ENCODE assay signal across 31 cellular contexts in genomic region chr20:14859627-14860026, GRCh38.
DNase-seq lines count a peak whose midpoint lies in the region; ATAC-seq, FAIRE-seq and TF ChIP-seq lines count a peak whose summit lies in the region.
"Had no signal": no experiment of that assay in that cellular context is flagged by ENCODE, and none has a peak within 500 bp of the region (broad histone marks: within the 10 kb centered on the region; RNA-seq: fewer than 3 reads in every experiment).

No MANE protein-coding gene starts in this region.

- RAD21 ChIA-PET in GM12878 (lab: Charles Lee; ENCODE audit: unreplicated experiment): no interaction called here

- H4K20me1 ChIP-seq in KMS-11 (ENCODE audit: insufficient read depth) (no peaks in the 10 kb centered on the region), GM12878 (ENCODE audit: control insufficient read depth, insufficient read depth) (no peaks in the 10 kb centered on the region)
- H4K20me1 ChIP-seq: BLaER1; BLaER1 treated with 17β-estradiol and CSF1 and Interleukin-3, amounts not matched to agents 10 nM and 100 nM had no signal

- SMC1A ChIA-PET in GM12878 (lab: Charles Lee; ENCODE audit: uncharacterized antibody, unreplicated experiment): interaction anchor here (1.1 kb wide), 1 partner anchor 24 kb away, joined by 3 read pairs; no protein-coding TSS in a partner anchor

- CTCF ChIA-PET in A549 (lab: Yijun Ruan, JAX): no interaction called here
- CTCF ChIA-PET in GM12878 (lab: Yijun Ruan, JAX): no interaction called here
- CTCF ChIA-PET in activated CD4-positive, alpha-beta memory T cell treated with anti-CD3 and anti-CD28 coated beads, Interleukin-2, amount 10 ng/mL, durations not matched to agents 7 days and 5 days (lab: Charles Lee): no interaction called here

- POLR2A ChIA-PET in A549 (lab: Yijun Ruan, JAX): no interaction called here
- POLR2A ChIA-PET in GM12878 (lab: Charles Lee): no interaction called here
- POLR2A ChIA-PET in activated CD4-positive, alpha-beta memory T cell treated with anti-CD3 and anti-CD28 coated beads, Interleukin-2, amount 10 ng/mL, durations not matched to agents 7 days and 5 days (lab: Charles Lee): no interaction called here

- no peak overlapping the region for H2AFZ ChIP-seq in KMS-11 (ENCODE audit: low read depth)
- no peak overlapping the region for H2AFZ ChIP-seq in GM12878 (ENCODE audit: control insufficient read depth, low read depth, low read length)

- no peak for FAIRE-seq in A549 (lab: Jason Lieb, UNC)
- no peak for FAIRE-seq in GM12878 (lab: Jason Lieb, UNC)
- FAIRE-seq: A204.1, D721Med, G401.6 had no signal

- H3K27me3 ChIP-seq in KMS-11 (ENCODE audit: insufficient read depth, low read depth) (no peaks in the 10 kb centered on the region), GM12878 (replicated peaks in 1 of 2; ENCODE audit: control insufficient read depth in 2 of 2, insufficient read depth in 2 of 2, low read length in 1 of 2) (no peaks in the 10 kb centered on the region)
- H3K27me3 ChIP-seq: BE2C; BLaER1; BLaER1 treated with 17β-estradiol and CSF1 and Interleukin-3, amounts not matched to agents 10 nM and 100 nM had no signal

- H3K27ac Mint-ChIP-seq in activated CD4-positive, alpha-beta memory T cell treated with anti-CD3 and anti-CD28 coated beads, Interleukin-2, amount 10 ng/mL, durations not matched to agents 7 days and 5 days: no peak overlapping the region
- H3K27ac Mint-ChIP-seq: B cell; CD14-positive monocyte; CD4-positive, alpha-beta memory T cell; CD4-positive, alpha-beta T cell; CD4-positive, CD25-positive, alpha-beta regulatory T cell; CD8-positive, alpha-beta T cell had no signal

- H3K9me3 Mint-ChIP-seq in activated CD4-positive, alpha-beta memory T cell treated with anti-CD3 and anti-CD28 coated beads, Interleukin-2, amount 10 ng/mL, durations not matched to agents 7 days and 5 days: no peaks in the 10 kb centered on the region
- H3K9me3 Mint-ChIP-seq: CD4-positive, alpha-beta T cell; CD8-positive, alpha-beta T cell had no signal

- in situ Hi-C loops in GM12878 (cut with MboI): no loop called here

- H3K4me3 ChIP-seq in A549 (no peak overlapping the region), KMS-11 (IDR thresholded peaks at IDR 0.05; ENCODE audit: insufficient read depth, low read depth, low read length) (no peak overlapping the region), GM12878 (no peak overlapping the region)
- H3K4me3 ChIP-seq: BLaER1; BLaER1 treated with 17β-estradiol and CSF1 and Interleukin-3, amounts not matched to agents 10 nM and 100 nM had no signal

- H3K4me1 Mint-ChIP-seq in activated CD4-positive, alpha-beta memory T cell treated with anti-CD3 and anti-CD28 coated beads, Interleukin-2, amount 10 ng/mL, durations not matched to agents 7 days and 5 days: no peaks in the 10 kb centered on the region
- H3K4me1 Mint-ChIP-seq: CD14-positive monocyte; CD4-positive, alpha-beta memory T cell; CD4-positive, CD25-positive, alpha-beta regulatory T cell; CD8-positive, alpha-beta memory T cell had no signal

- no peaks in the 10 kb centered on the region for H3K9me3 ChIP-seq in A549
- no peaks in the 10 kb centered on the region; the same call in 2 of the 3 replicates for H3K9me3 ChIP-seq in GM12878 (replicated peaks; ENCODE audit: control insufficient read depth, insufficient read depth, low read length)
- H3K9me3 ChIP-seq: BE2C; BLaER1; BLaER1 treated with 17β-estradiol and CSF1 and Interleukin-3, amounts not matched to agents 10 nM and 100 nM; Caco-2 had no signal

- no peak for ATAC-seq in A549
- ATAC-seq in GM12878: peak; percentile 61
- ATAC-seq in GM19395 (IDR thresholded peaks at IDR 0.05; ENCODE audit: unreplicated experiment): no peak

- TF ChIP-seq RAD21 in A549 (conservative IDR thresholded peaks at IDR 0.05 in 1 of 2, IDR thresholded peaks at IDR 0.05 in 1 of 2): no peak
- TF ChIP-seq RAD21 in GM12878 (IDR thresholded peaks at IDR 0.05; ENCODE audit: insufficient read depth, low read depth, low read length): no peak

- peak overlapping the region; percentile 62 for H3K27ac ChIP-seq in 22Rv1
- H3K27ac ChIP-seq in A549: peak overlapping the region; percentile 52 to 64; a peak in 4 of 6 replicates
- H3K27ac ChIP-seq in KMS-11: peak overlapping the region; percentile 34; the same call in 1 of the 2 replicates
- no peak overlapping the region for H3K27ac ChIP-seq in GM12878 (ENCODE audit: control insufficient read depth, insufficient read depth)
- H3K27ac ChIP-seq: BLaER1; BLaER1 treated with 17β-estradiol and CSF1 and Interleukin-3, amounts not matched to agents 10 nM and 100 nM; C4-2B had no signal

- no peak overlapping the region for H3K4me3 Mint-ChIP-seq in activated CD4-positive, alpha-beta memory T cell treated with anti-CD3 and anti-CD28 coated beads, Interleukin-2, amount 10 ng/mL, durations not matched to agents 7 days and 5 days
- H3K4me3 Mint-ChIP-seq: B cell; CD14-positive monocyte; CD4-positive, alpha-beta memory T cell; CD4-positive, alpha-beta T cell; CD4-positive, CD25-positive, alpha-beta regulatory T cell; CD8-positive, alpha-beta T cell had no signal

- DNase-seq in A549 (ENCODE audit: low read depth in 1 of 2, low spot score in 1 of 2) (no peak), GM12878 (ENCODE audit: low read depth, low spot score) (no peak), AML-193 (lab: John Stamatoyannopoulos, UW) (no peak), kidney tubule cell (ENCODE audit: low spot score) (no peak)
- no peak for DNase-seq in activated CD4-positive, alpha-beta memory T cell treated with anti-CD3 and anti-CD28 coated beads, Interleukin-2, amount 10 ng/mL, durations not matched to agents 7 days and 5 days
- DNase-seq: 8988T; ACHN; Calu3; CD4-positive, alpha-beta memory T cell; CD4-positive, alpha-beta T cell; CD4-positive, CD25-positive, alpha-beta regulatory T cell; CD8-positive, alpha-beta memory T cell; CD8-positive, alpha-beta T cell; DMS 273 treated with DMSO at 0.1 percent for 48 hours; DMS79; DMS79 treated with DMSO at 0.1 percent for 48 hours; DND-41; EL had no signal

- H3K36me3 ChIP-seq in KMS-11 (ENCODE audit: insufficient read depth): no peaks in the 10 kb centered on the region
- H3K36me3 ChIP-seq in GM12878 (ENCODE audit: control insufficient read depth in 2 of 2, insufficient read depth in 2 of 2, low read length in 1 of 2): no peaks in the 10 kb centered on the region
- H3K36me3 ChIP-seq: BE2C; BLaER1; BLaER1 treated with 17β-estradiol and CSF1 and Interleukin-3, amounts not matched to agents 10 nM and 100 nM had no signal

- no peak for TF ChIP-seq CTCF in 22Rv1 (IDR thresholded peaks at IDR 0.05)
- TF ChIP-seq CTCF in A549 (IDR thresholded peaks at IDR 0.05): no peak
- TF ChIP-seq CTCF in KMS-11 (conservative IDR thresholded peaks at IDR 0.05; ENCODE audit: low read depth, low read length): no peak
- no peak for TF ChIP-seq CTCF in GM12878 (IDR thresholded peaks at IDR 0.05 in 2 of 3, conservative IDR thresholded peaks at IDR 0.05 in 1 of 3; ENCODE audit: control insufficient read depth in 2 of 3, extremely low read depth in 1 of 3, insufficient read depth in 1 of 3, low read depth in 3 of 3, low read length in 3 of 3)

- BruUV-seq in GM12878 (replicated peaks; lab: Mats Ljungman, UMichigan): no TSS peak

- no peaks in the 10 kb centered on the region for H3K27me3 Mint-ChIP-seq in activated CD4-positive, alpha-beta memory T cell treated with anti-CD3 and anti-CD28 coated beads, Interleukin-2, amount 10 ng/mL, durations not matched to agents 7 days and 5 days
- H3K27me3 Mint-ChIP-seq: CD4-positive, alpha-beta memory T cell; CD4-positive, alpha-beta T cell; CD4-positive, CD25-positive, alpha-beta regulatory T cell; CD8-positive, alpha-beta memory T cell had no signal

- intact Hi-C loops in GM12878 (cut with micrococcal nuclease; ENCODE audit: unreplicated experiment): no loop called here

- H3K9ac ChIP-seq in KMS-11 (no peak overlapping the region), GM12878 (ENCODE audit: control insufficient read depth, insufficient read depth, low read length) (no peak overlapping the region)
- H3K9ac ChIP-seq: BLaER1; BLaER1 treated with 17β-estradiol and CSF1 and Interleukin-3, amounts not matched to agents 10 nM and 100 nM had no signal

- no peak for TF ChIP-seq EP300 in A549 (IDR thresholded peaks at IDR 0.05)
- no peak for TF ChIP-seq EP300 in GM12878 (IDR thresholded peaks at IDR 0.05; ENCODE audit: borderline replicate concordance in 1 of 2, control insufficient read depth in 1 of 2, low read depth in 2 of 2, low read length in 2 of 2)

- H3K4me1 ChIP-seq in A549: peaks cover 16% of the 10 kb centered on the region
- peaks cover 26% of the 10 kb centered on the region for H3K4me1 ChIP-seq in KMS-11 (ENCODE audit: low read depth, poor library complexity, severe bottlenecking)
- peaks cover 6% of the 10 kb centered on the region for H3K4me1 ChIP-seq in GM12878 (ENCODE audit: control insufficient read depth, insufficient read depth, low read length)
- H3K4me1 ChIP-seq: BLaER1, Caco-2 had no signal

- no peak for TF ChIP-seq POLR2A in A549 (IDR thresholded peaks at IDR 0.05; ENCODE audit: low read length)
- TF ChIP-seq POLR2A in GM12878 (IDR thresholded peaks at IDR 0.05; ENCODE audit: low read depth, low read length): no peak

- no peaks in the 10 kb centered on the region for H3K79me2 ChIP-seq in KMS-11 (ENCODE audit: insufficient read depth, low read depth)
- no peaks in the 10 kb centered on the region for H3K79me2 ChIP-seq in GM12878 (ENCODE audit: control insufficient read depth, insufficient read depth, low read length)

- H3K4me2 ChIP-seq in A549 (no peak overlapping the region; the same call in 2 of the 3 replicates), KMS-11 (peak overlapping the region; percentile 60), GM12878 (ENCODE audit: control insufficient read depth, insufficient read depth) (no peak overlapping the region)
- H3K4me2 ChIP-seq: BLaER1; BLaER1 treated with 17β-estradiol and CSF1 and Interleukin-3, amounts not matched to agents 10 nM and 100 nM had no signal

- H3K36me3 Mint-ChIP-seq in activated CD4-positive, alpha-beta memory T cell treated with anti-CD3 and anti-CD28 coated beads, Interleukin-2, amount 10 ng/mL, durations not matched to agents 7 days and 5 days (ENCODE audit: low read depth): no peaks in the 10 kb centered on the region
- H3K36me3 Mint-ChIP-seq: CD14-positive monocyte; CD4-positive, alpha-beta memory T cell; CD4-positive, CD25-positive, alpha-beta regulatory T cell; CD8-positive, alpha-beta memory T cell; CD8-positive, alpha-beta T cell had no signal

TF ChIP-seq in A549, 52 proteins besides CTCF, POLR2A, EP300 and RAD21 (continues in another document):
- no peak for TF ChIP-seq ZFP36 (IDR thresholded peaks at IDR 0.05; ENCODE audit: borderline replicate concordance, partially characterized antibody)
- no peak for TF ChIP-seq TP53 (CRISPR knock-in tag; IDR thresholded peaks at IDR 0.05)
- TF ChIP-seq MYC (IDR thresholded peaks at IDR 0.05; ENCODE audit: borderline replicate concordance, low read length): no peak
- no peak for TF ChIP-seq HDAC2 (IDR thresholded peaks at IDR 0.05)

TF ChIP-seq in GM12878, 131 proteins besides CTCF, POLR2A, EP300 and RAD21 (continues in another document):
- TF ChIP-seq HDGF (IDR thresholded peaks at IDR 0.05) (no peak), MTA2 (IDR thresholded peaks at IDR 0.05; ENCODE audit: low read depth) (peak; percentile 62; the same call in 1 of the 2 replicates), MEF2B (IDR thresholded peaks at IDR 0.05; ENCODE audit: partially characterized antibody, poor library complexity, severe bottlenecking) (no peak), IKZF2 (IDR thresholded peaks at IDR 0.05) (0 out of 4 replicates have a peak, but pooled peaks of 1 of the 2 experiments have one; percentile 16)
